Comparison of ENCODE assay signal across 24 cellular contexts in genomic region chr7:98995523-98996161, GRCh38.
DNase-seq lines count a peak whose midpoint lies in the region; ATAC-seq and TF ChIP-seq lines count a peak whose summit lies in the region.
"Had no signal": no experiment of that assay in that cellular context is flagged by ENCODE, and none has a peak within 500 bp of the region (broad histone marks: within the 10 kb centered on the region; RNA-seq: fewer than 3 reads in every experiment).

No MANE protein-coding gene starts in this region.

- no peak overlapping the region for H3K9ac ChIP-seq in PC-3 (ENCODE audit: low read length)

- H3K4me1 ChIP-seq in PC-3 (ENCODE audit: insufficient read depth, low read length), result no peaks in the 10 kb centered on the region
- H3K4me1 ChIP-seq: A549, gastrocnemius medialis, lower lobe of right lung, stomach, tibial nerve had no signal

- H3K9me2 ChIP-seq in PC-3 (replicated peaks; ENCODE audit: low read length), result no peaks in the 10 kb centered on the region

- no peak overlapping the region for H3K4me2 ChIP-seq in PC-3 (ENCODE audit: low read length)
- H3K4me2 ChIP-seq: A549, GM23338 had no signal

- H3K27me3 ChIP-seq in PC-3 (ENCODE audit: low read length), result no peaks in the 10 kb centered on the region
- H3K27me3 ChIP-seq: gastrocnemius medialis, stomach, tibial nerve had no signal

- H4K20me1 ChIP-seq in PC-3 (ENCODE audit: low read length), result no peaks in the 10 kb centered on the region

- intact Hi-C loops in left colon (cut with DNase I, micrococcal nuclease) (no loop called here), PC-3 (cut with micrococcal nuclease) (no loop called here)

- H3K4me3 ChIP-seq in PC-3 (ENCODE audit: low read length), result no peak overlapping the region
- H3K4me3 ChIP-seq: A549, gastrocnemius medialis, GM23338, lower lobe of right lung, skin epidermis, stomach, tibial nerve had no signal

- POLR2A ChIA-PET in PC-3 (lab: Charles Lee; ENCODE audit: unreplicated experiment), result no interaction called here

- no peaks in the 10 kb centered on the region for H3K9me3 ChIP-seq in PC-3 (ENCODE audit: low read length)
- H3K9me3 ChIP-seq: A549, gastrocnemius medialis, lower lobe of right lung, stomach, tibial nerve had no signal

- no TSS peak for BruUV-seq in PC-3 (replicated peaks; lab: Mats Ljungman, UMichigan)

- no peak for DNase-seq in activated T-cell treated with anti-CD3 and anti-CD28 coated beads, Interleukin-2, amount 50 U/mL, for 72 hours
- no peak for DNase-seq in activated T-cell treated with anti-CD3 and anti-CD28 coated beads for 4 hours
- no peak for DNase-seq in activated naive CD8-positive, alpha-beta T cell treated with anti-CD3 and anti-CD28 coated beads for 36 hours
- no peak for DNase-seq in stimulated activated naive B cell treated with anti-CD40 and anti-IgM and Interleukin-4, amounts not matched to agents 10 μg/mL and 1 μg/mL and 100 μg/mL, for 72 hours
- DNase-seq in left colon, result no peak
- DNase-seq in PC-3, result no peak
- DNase-seq: activated CD4-positive, CD25-positive, alpha-beta regulatory T cell; activated naive CD4-positive, alpha-beta T cell; amniotic stem cell; CD4-positive, alpha-beta memory T cell; gastrocnemius medialis; IMR-90; kidney glomerular epithelial cell; lower lobe of right lung; natural killer cell; RPMI8226; stomach had no signal

- H3K27ac ChIP-seq in PC-3 (ENCODE audit: low read length), result no peak overlapping the region
- H3K27ac ChIP-seq: A549, gastrocnemius medialis, lower lobe of right lung, skin epidermis, stomach, tibial nerve had no signal

- peaks cover 10 to 11% of the 10 kb centered on the region in 2 donors for H3K36me3 Mint-ChIP-seq in activated T-cell treated with anti-CD3 and anti-CD28 coated beads, Interleukin-2, amount 50 U/mL, for 72 hours (ENCODE audit: insufficient read depth in 2 of 2)
- peaks cover 28% of the 10 kb centered on the region for H3K36me3 Mint-ChIP-seq in activated naive CD8-positive, alpha-beta T cell treated with anti-CD3 and anti-CD28 coated beads for 36 hours
- H3K36me3 Mint-ChIP-seq in stimulated activated naive B cell treated with anti-CD40 and anti-IgM and Interleukin-4, amounts not matched to agents 10 μg/mL and 1 μg/mL and 100 μg/mL, for 72 hours, result peaks cover 32 to 46% of the 10 kb centered on the region in 2 donors

- no peaks in the 10 kb centered on the region for H3F3A ChIP-seq in PC-3 (ENCODE audit: low read length, unreplicated experiment)

- no peak for TF ChIP-seq CTCF in PC-3 (conservative IDR thresholded peaks at IDR 0.05; ENCODE audit: low read depth, low read length)

- CTCF ChIA-PET in PC-3 (lab: Charles Lee), result no interaction called here

- ATAC-seq in activated T-cell treated with anti-CD3 and anti-CD28 coated beads, Interleukin-2, amount 50 U/mL, for 72 hours (replicated peaks in 1 of 2), result no peak
- ATAC-seq in esophagus mucosa, result peak; percentile 8
- no peak for ATAC-seq in stimulated activated naive B cell treated with anti-CD40 and anti-IgM and Interleukin-4, amounts not matched to agents 10 μg/mL and 1 μg/mL and 100 μg/mL, for 72 hours (replicated peaks)
- ATAC-seq in left colon, result no peak
- ATAC-seq in PC-3, result no peak
- ATAC-seq in HG02852 (IDR thresholded peaks at IDR 0.05; ENCODE audit: unreplicated experiment), result no peak
- ATAC-seq: A549, gastrocnemius medialis, GM23338, natural killer cell had no signal

- H3K36me3 ChIP-seq in PC-3 (ENCODE audit: low read depth, low read length), result peaks cover 35% of the 10 kb centered on the region; the same call in 1 of the 2 replicates

- H3K27me3 Mint-ChIP-seq in activated T-cell treated with anti-CD3 and anti-CD28 coated beads, Interleukin-2, amount 50 U/mL, for 72 hours (ENCODE audit: low read depth), result no peaks in the 10 kb centered on the region
- H3K27me3 Mint-ChIP-seq in activated naive CD8-positive, alpha-beta T cell treated with anti-CD3 and anti-CD28 coated beads for 36 hours, result no peaks in the 10 kb centered on the region
- H3K27me3 Mint-ChIP-seq in stimulated activated naive B cell treated with anti-CD40 and anti-IgM and Interleukin-4, amounts not matched to agents 10 μg/mL and 1 μg/mL and 100 μg/mL, for 72 hours, result no peaks in the 10 kb centered on the region
- H3K27me3 Mint-ChIP-seq: brain; CD4-positive, alpha-beta memory T cell had no signal

- H2AFZ ChIP-seq in PC-3 (ENCODE audit: low read length), result no peak overlapping the region
- H2AFZ ChIP-seq: GM23338 had no signal

- H3K4me3 Mint-ChIP-seq in activated T-cell treated with anti-CD3 and anti-CD28 coated beads, Interleukin-2, amount 50 U/mL, for 72 hours, result no peak overlapping the region
- H3K4me3 Mint-ChIP-seq in activated naive CD8-positive, alpha-beta T cell treated with anti-CD3 and anti-CD28 coated beads for 36 hours, result peak overlapping the region; percentile 15
- no peak overlapping the region for H3K4me3 Mint-ChIP-seq in stimulated activated naive B cell treated with anti-CD40 and anti-IgM and Interleukin-4, amounts not matched to agents 10 μg/mL and 1 μg/mL and 100 μg/mL, for 72 hours
- H3K4me3 Mint-ChIP-seq: brain, GM23338, natural killer cell had no signal

- H3K27ac Mint-ChIP-seq in activated T-cell treated with anti-CD3 and anti-CD28 coated beads, Interleukin-2, amount 50 U/mL, for 72 hours, result peak overlapping the region; percentile 38
- peak overlapping the region; percentile 50 for H3K27ac Mint-ChIP-seq in activated naive CD8-positive, alpha-beta T cell treated with anti-CD3 and anti-CD28 coated beads for 36 hours
- H3K27ac Mint-ChIP-seq in stimulated activated naive B cell treated with anti-CD40 and anti-IgM and Interleukin-4, amounts not matched to agents 10 μg/mL and 1 μg/mL and 100 μg/mL, for 72 hours, result peak overlapping the region; percentile 44
- H3K27ac Mint-ChIP-seq: GM23338 had no signal

- H3K79me2 ChIP-seq in PC-3 (ENCODE audit: low read length), result no peaks in the 10 kb centered on the region

- peaks cover 11% of the 10 kb centered on the region for H3K4me1 Mint-ChIP-seq in activated T-cell treated with anti-CD3 and anti-CD28 coated beads, Interleukin-2, amount 50 U/mL, for 72 hours (ENCODE audit: low read depth)
- peaks cover 29% of the 10 kb centered on the region for H3K4me1 Mint-ChIP-seq in activated naive CD8-positive, alpha-beta T cell treated with anti-CD3 and anti-CD28 coated beads for 36 hours
- H3K4me1 Mint-ChIP-seq in stimulated activated naive B cell treated with anti-CD40 and anti-IgM and Interleukin-4, amounts not matched to agents 10 μg/mL and 1 μg/mL and 100 μg/mL, for 72 hours, result peaks cover 7 to 11% of the 10 kb centered on the region in 2 donors
- H3K4me1 Mint-ChIP-seq: brain, GM23338 had no signal

- H3K9me3 Mint-ChIP-seq in activated T-cell treated with anti-CD3 and anti-CD28 coated beads, Interleukin-2, amount 50 U/mL, for 72 hours, result no peaks in the 10 kb centered on the region
- H3K9me3 Mint-ChIP-seq in activated naive CD8-positive, alpha-beta T cell treated with anti-CD3 and anti-CD28 coated beads for 36 hours, result no peaks in the 10 kb centered on the region
- no peaks in the 10 kb centered on the region for H3K9me3 Mint-ChIP-seq in stimulated activated naive B cell treated with anti-CD40 and anti-IgM and Interleukin-4, amounts not matched to agents 10 μg/mL and 1 μg/mL and 100 μg/mL, for 72 hours
- H3K9me3 Mint-ChIP-seq: brain; CD4-positive, alpha-beta memory T cell; GM23338; natural killer cell had no signal
